1 cellular context compared by ENCODE assay signal in genomic region chr7:96670338-96671289, GRCh38.
TF ChIP-seq lines count a peak whose summit lies in the region.

No MANE protein-coding gene starts in this region.

TF ChIP-seq in SK-N-SH, 30 proteins besides CTCF, POLR2A, EP300 and RAD21 (continued from another document):
- TF ChIP-seq, protein P1, sequence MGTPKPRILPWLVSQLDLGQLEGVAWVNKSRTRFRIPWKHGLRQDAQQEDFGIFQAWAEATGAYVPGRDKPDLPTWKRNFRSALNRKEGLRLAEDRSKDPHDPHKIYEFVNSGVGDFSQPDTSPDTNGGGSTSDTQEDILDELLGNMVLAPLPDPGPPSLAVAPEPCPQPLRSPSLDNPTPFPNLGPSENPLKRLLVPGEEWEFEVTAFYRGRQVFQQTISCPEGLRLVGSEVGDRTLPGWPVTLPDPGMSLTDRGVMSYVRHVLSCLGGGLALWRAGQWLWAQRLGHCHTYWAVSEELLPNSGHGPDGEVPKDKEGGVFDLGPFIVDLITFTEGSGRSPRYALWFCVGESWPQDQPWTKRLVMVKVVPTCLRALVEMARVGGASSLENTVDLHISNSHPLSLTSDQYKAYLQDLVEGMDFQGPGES (IDR thresholded peaks at IDR 0.05; ENCODE audit: low read depth, low read length), result no peak
- TF ChIP-seq ZBTB33 (IDR thresholded peaks at IDR 0.05; ENCODE audit: borderline replicate concordance, low read depth) (no peak), POLR2AphosphoS5 (IDR thresholded peaks at IDR 0.05; ENCODE audit: low read depth, low read length) (no peak), EZH2phosphoT487 (IDR thresholded peaks at IDR 0.05; ENCODE audit: borderline replicate concordance, low read depth) (no peak), SMC3 (IDR thresholded peaks at IDR 0.05; ENCODE audit: low read depth, low read length) (no peak), MXI1 (IDR thresholded peaks at IDR 0.05; ENCODE audit: low read depth, low read length) (peak; percentile 69; the same call in 1 of the 2 replicates), FOSL2 (IDR thresholded peaks at IDR 0.05; ENCODE audit: borderline replicate concordance, low read depth) (no peak), TCF12 (IDR thresholded peaks at IDR 0.05) (peak; percentile 43), RXRA (IDR thresholded peaks at IDR 0.05; ENCODE audit: borderline replicate concordance, low read depth) (no peak), FOXM1 (IDR thresholded peaks at IDR 0.05; ENCODE audit: low read depth) (no peak), CHD2 (IDR thresholded peaks at IDR 0.05; ENCODE audit: low read length, partially characterized antibody) (peak; percentile 42), RFX5 (IDR thresholded peaks at IDR 0.05; ENCODE audit: low read length) (no peak)
- TF ChIP-seq, protein P2, sequence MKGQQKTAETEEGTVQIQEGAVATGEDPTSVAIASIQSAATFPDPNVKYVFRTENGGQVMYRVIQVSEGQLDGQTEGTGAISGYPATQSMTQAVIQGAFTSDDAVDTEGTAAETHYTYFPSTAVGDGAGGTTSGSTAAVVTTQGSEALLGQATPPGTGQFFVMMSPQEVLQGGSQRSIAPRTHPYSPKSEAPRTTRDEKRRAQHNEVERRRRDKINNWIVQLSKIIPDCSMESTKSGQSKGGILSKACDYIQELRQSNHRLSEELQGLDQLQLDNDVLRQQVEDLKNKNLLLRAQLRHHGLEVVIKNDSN (IDR thresholded peaks at IDR 0.05; ENCODE audit: borderline replicate concordance, low read depth), result no peak
